In the genomic region with DNA sequence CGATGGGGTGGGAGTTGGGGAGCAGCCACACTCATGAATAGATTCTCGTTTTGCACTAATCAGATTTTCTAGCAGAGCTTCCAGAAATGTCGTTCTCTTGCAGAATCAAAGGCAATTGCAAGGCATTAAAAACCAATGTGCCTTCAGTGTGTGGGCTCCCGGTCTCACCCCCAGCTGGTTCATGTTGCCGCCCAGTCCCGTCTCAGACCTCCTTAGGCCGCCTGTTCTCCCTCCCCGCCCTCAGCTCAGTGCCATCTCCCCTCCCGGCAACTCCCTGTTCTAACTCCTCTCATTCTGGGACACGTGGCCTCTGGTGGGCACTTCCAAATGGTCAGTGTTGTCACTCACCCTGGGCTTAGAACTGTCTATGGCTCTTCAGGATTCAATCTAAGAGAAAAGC, we compare ENCODE assay signal across 19 cellular contexts. TPM values are rescaled to one million over a fixed set of nuclear protein-coding genes. Genes with fewer than 3 reads are reported as not detected.
A peak's percentile ranks its signal among the peaks of the same experiment; 100 is the strongest.
DNase-seq lines count a peak whose midpoint lies in the region; ATAC-seq, FAIRE-seq and TF ChIP-seq lines count a peak whose summit lies in the region.
"Had no signal": no experiment of that assay in that cellular context is flagged by ENCODE, and none has a peak within 500 bp of the region (broad histone marks: within the 10 kb centered on the region; RNA-seq: fewer than 3 reads in every experiment).

No MANE protein-coding gene starts in this region.

- H3K4me1 Mint-ChIP-seq in activated naive CD4-positive, alpha-beta T cell treated with anti-CD3 and anti-CD28 coated beads for 36 hours (ENCODE audit: low read depth), result peaks cover 2% of the 10 kb centered on the region
- H3K4me1 Mint-ChIP-seq in chondrocyte (ENCODE audit: low read depth) (no peaks in the 10 kb centered on the region), nephron (peaks cover 18% of the 10 kb centered on the region), immature natural killer cell (no peaks in the 10 kb centered on the region)
- H3K4me1 Mint-ChIP-seq: CD14-positive monocyte had no signal

- peaks cover 3% of the 10 kb centered on the region for H3K9me3 Mint-ChIP-seq in activated naive CD4-positive, alpha-beta T cell treated with anti-CD3 and anti-CD28 coated beads for 36 hours
- H3K9me3 Mint-ChIP-seq in chondrocyte (ENCODE audit: low read depth), result peaks cover 7% of the 10 kb centered on the region
- H3K9me3 Mint-ChIP-seq in nephron, result peaks cover 11% of the 10 kb centered on the region
- H3K9me3 Mint-ChIP-seq in immature natural killer cell, result no peaks in the 10 kb centered on the region

- no peak for FAIRE-seq in A549 (lab: Jason Lieb, UNC)
- FAIRE-seq: GM12878, H1 had no signal

- TF ChIP-seq EP300 in A549 (IDR thresholded peaks at IDR 0.05), result no peak

- no peak for TF ChIP-seq POLR2A in A549 (IDR thresholded peaks at IDR 0.05; ENCODE audit: low read length)

- H3K27ac ChIP-seq in A549, result peak overlapping the region; percentile 65 to 74; a peak in 3 of 6 replicates
- H3K27ac ChIP-seq: 22Rv1, BLaER1 had no signal

- H3K27ac Mint-ChIP-seq in activated naive CD4-positive, alpha-beta T cell treated with anti-CD3 and anti-CD28 coated beads for 36 hours, result peak overlapping the region; percentile 21
- no peak overlapping the region for H3K27ac Mint-ChIP-seq in chondrocyte (ENCODE audit: unreplicated experiment)
- H3K27ac Mint-ChIP-seq in nephron, result peak overlapping the region; percentile 7 to 34 (median 26)
- H3K27ac Mint-ChIP-seq in immature natural killer cell, result no peak overlapping the region
- H3K27ac Mint-ChIP-seq: CD14-positive monocyte had no signal

- H3K4me1 ChIP-seq in A549, result peaks cover 17% of the 10 kb centered on the region
- H3K4me1 ChIP-seq: BLaER1, HAP-1 had no signal

- H3K9me3 ChIP-seq in A549, result no peaks in the 10 kb centered on the region
- H3K9me3 ChIP-seq: HAP-1 had no signal

- ATAC-seq in A549, result no peak
- ATAC-seq: GM12878 had no signal

- DNase-seq in activated naive CD4-positive, alpha-beta T cell treated with anti-CD3 and anti-CD28 coated beads for 36 hours, result no peak
- no peak for DNase-seq in activated naive CD4-positive, alpha-beta T cell treated with anti-CD3 and anti-CD28 coated beads, Interleukin-2, amount 50 U/mL, for 16 hours
- no peak for DNase-seq in A549 (ENCODE audit: low read depth in 1 of 2, low spot score in 1 of 2)
- peak; percentile 62 for DNase-seq in chondrocyte (ENCODE audit: low spot score)
- no peak for DNase-seq in SIG-M5 (lab: John Stamatoyannopoulos, UW)
- no peak for DNase-seq in immature natural killer cell
- no peak for DNase-seq in NCI-H1092 (lab: John Stamatoyannopoulos, UW)
- DNase-seq: Calu3; CD4-positive, alpha-beta memory T cell; DMS79 treated with DMSO at 0.1 percent for 48 hours had no signal

- no peak overlapping the region for H3K4me2 ChIP-seq in A549
- H3K4me2 ChIP-seq: BLaER1 had no signal

- no peaks in the 10 kb centered on the region for H3K36me3 Mint-ChIP-seq in activated naive CD4-positive, alpha-beta T cell treated with anti-CD3 and anti-CD28 coated beads for 36 hours (ENCODE audit: low read depth)
- H3K36me3 Mint-ChIP-seq in chondrocyte (ENCODE audit: low read depth) (peaks cover 8% of the 10 kb centered on the region), nephron (ENCODE audit: low read depth) (peaks cover 8% of the 10 kb centered on the region), immature natural killer cell (no peaks in the 10 kb centered on the region)
- H3K36me3 Mint-ChIP-seq: CD14-positive monocyte had no signal

- H3K27me3 Mint-ChIP-seq in activated naive CD4-positive, alpha-beta T cell treated with anti-CD3 and anti-CD28 coated beads for 36 hours (ENCODE audit: low read depth), result no peaks in the 10 kb centered on the region
- H3K27me3 Mint-ChIP-seq in chondrocyte (ENCODE audit: low read depth) (peaks cover 10% of the 10 kb centered on the region), nephron (ENCODE audit: low read depth) (peaks cover 28% of the 10 kb centered on the region), immature natural killer cell (ENCODE audit: low read depth in 3 of 3) (peaks cover 0 to 3% (median 0%) of the 10 kb centered on the region in 3 donors)

- no peak overlapping the region for H3K4me3 ChIP-seq in A549
- H3K4me3 ChIP-seq: BLaER1, GM12878, HAP-1 had no signal

- no peak for TF ChIP-seq RAD21 in A549 (conservative IDR thresholded peaks at IDR 0.05 in 1 of 2, IDR thresholded peaks at IDR 0.05 in 1 of 2)

- intact Hi-C loops in activated naive CD4-positive, alpha-beta T cell treated with anti-CD3 and anti-CD28 coated beads for 36 hours (cut with micrococcal nuclease), result no loop called here

- 81% methylated on average over 10 of the region's 10 CpGs for WGBS in A549 (ENCODE audit: missing lambda C conversion rate)

- H3K4me3 Mint-ChIP-seq in activated naive CD4-positive, alpha-beta T cell treated with anti-CD3 and anti-CD28 coated beads for 36 hours, result no peak overlapping the region
- H3K4me3 Mint-ChIP-seq in chondrocyte (ENCODE audit: unreplicated experiment) (no peak overlapping the region), nephron (no peak overlapping the region), immature natural killer cell (no peak overlapping the region)
- H3K4me3 Mint-ChIP-seq: CD14-positive monocyte; CD4-positive, alpha-beta memory T cell had no signal

- POLR2A ChIA-PET in A549 (lab: Yijun Ruan, JAX), result no interaction called here

- no peak for TF ChIP-seq CTCF in A549 (IDR thresholded peaks at IDR 0.05)
- no peak for TF ChIP-seq CTCF in chondrocyte (IDR thresholded peaks at IDR 0.05)
- no peak for TF ChIP-seq CTCF in nephron (IDR thresholded peaks at IDR 0.05; ENCODE audit: unreplicated experiment in 3 of 3)

- CTCF ChIA-PET in activated naive CD4-positive, alpha-beta T cell treated with anti-CD3 and anti-CD28 coated beads for 36 hours (lab: Charles Lee), result interaction anchor here (1.4 kb wide), 1 partner anchor 11 kb away, joined by 5 read pairs; no protein-coding TSS in a partner anchor
- CTCF ChIA-PET in A549 (lab: Yijun Ruan, JAX), result interaction anchor here (0.6 to 7.2 kb wide), 6 partner anchors 12 to 557 kb away, joined by 3 to 41 read pairs (median 10); no protein-coding TSS in a partner anchor

TF ChIP-seq in A549, 52 proteins besides CTCF, POLR2A, EP300 and RAD21:
- no peak for TF ChIP-seq ESRRA (IDR thresholded peaks at IDR 0.05; ENCODE audit: borderline replicate concordance, low read length)
- TF ChIP-seq KDM5A (IDR thresholded peaks at IDR 0.05), result no peak
- TF ChIP-seq BHLHE40 (IDR thresholded peaks at IDR 0.05; ENCODE audit: low read depth, low read length), result no peak
- TF ChIP-seq REST (IDR thresholded peaks at IDR 0.05), result no peak
- TF ChIP-seq TFCP2L1 (CRISPR knock-in tag; IDR thresholded peaks at IDR 0.05), result no peak
- TF ChIP-seq ZNF302 (CRISPR knock-in tag; IDR thresholded peaks at IDR 0.05), result no peak
- TF ChIP-seq SMC3 (IDR thresholded peaks at IDR 0.05), result no peak

RNA-seq across cellular contexts. Expression of gene SMIM38, which starts 42.5 kb away (rescaled TPM):
- under 1 TPM; 0.12 to 0.17 TPM for total RNA-seq in activated naive CD4-positive, alpha-beta T cell treated with anti-CD3 and anti-CD28 coated beads for 36 hours
- polyA plus RNA-seq in A549 (2011; rRNA removed) (0.08 and 0.24 TPM in 2 replicates), A549 (2017; fragmentation: RNase III; extraction: RNeasy Plus Mini Kit Qiagen cat#74134 plus additional on column Dnase treatment) (0.05 to 0.08 TPM in 2 of 3 replicates, not detected in the other), immature natural killer cell (not detected)
- polyA plus RNA-seq in A549 (2012; cell fraction: cytosol; rRNA removed), result 0.01 TPM in 2 replicates
- 0.23 and 0.27 TPM in 2 replicates for polyA plus RNA-seq in A549 (2012; cell fraction: nucleus; rRNA removed)
- polyA minus RNA-seq in A549 (2011; rRNA and poly(A)+ RNA removed), result 0.15 and 0.21 TPM in 2 replicates
- total RNA-seq in chondrocyte, result 0.12 to 0.60 TPM (median 0.41 TPM) in 3 replicates
- total RNA-seq: G401, HT-29 had no signal
- polyA plus RNA-seq: CD14-positive monocyte; CD4-positive, alpha-beta memory T cell had no signal

Comparison
In these comparisons a context has a peak if more than half of its experiments do, and no peak if none do; other contexts are left out.
1. H3K27ac Mint-ChIP-seq: peak in activated naive CD4-positive, alpha-beta T cell treated with anti-CD3 and anti-CD28 coated beads for 36 hours (single experiment) and nephron (3 of 3); none in chondrocyte (single experiment) and immature natural killer cell (0 of 6).